Comparison of ENCODE assay signal across 17 cellular contexts in genomic region chr1:22723151-22723550, GRCh38. TPM values are rescaled to one million over a fixed set of nuclear protein-coding genes. Genes with fewer than 3 reads are reported as not detected.
DNase-seq lines count a peak whose midpoint lies in the region; ATAC-seq and TF ChIP-seq lines count a peak whose summit lies in the region.
"Had no signal": no experiment of that assay in that cellular context is flagged by ENCODE, and none has a peak within 500 bp of the region (broad histone marks: within the 10 kb centered on the region; RNA-seq: fewer than 3 reads in every experiment).

No MANE protein-coding gene starts in this region.

- H3K36me3 ChIP-seq in left ventricle myocardium inferior: no peaks in the 10 kb centered on the region
- H3K36me3 ChIP-seq in neuronal stem cell (replicated peaks in 1 of 2; ENCODE audit: control insufficient read depth in 2 of 2, insufficient read depth in 2 of 2, low read length in 2 of 2): no peaks in the 10 kb centered on the region

- DNase-seq in right cardiac atrium (peak in 1 of 3 donors; percentile 49), left ventricle myocardium inferior (no peak), glutamatergic neuron (no peak), neuronal stem cell (ENCODE audit: low spot score) (no peak), chondrocyte (ENCODE audit: low spot score) (no peak)
- DNase-seq in activated T-cell treated with anti-CD3 and anti-CD28 coated beads, Interleukin-2, amount 50 U/mL, for 1 hour: no peak
- DNase-seq: AML-193; Caco-2; CD4-positive, alpha-beta T cell; GOT3; H9 had no signal

- no peak overlapping the region for H3K4me3 Mint-ChIP-seq in glutamatergic neuron (ENCODE audit: unreplicated experiment)
- H3K4me3 Mint-ChIP-seq in chondrocyte (ENCODE audit: unreplicated experiment): no peak overlapping the region
- H3K4me3 Mint-ChIP-seq: CD4-positive, alpha-beta T cell; H9 had no signal

- peak overlapping the region; percentile 63 for H3K9ac ChIP-seq in neuronal stem cell (ENCODE audit: low read depth, low read length, poor library complexity)

- H3K18ac ChIP-seq in neuronal stem cell (ENCODE audit: low read length): peak overlapping the region; percentile 76

- TF ChIP-seq CTCF in left ventricle myocardium inferior (IDR thresholded peaks at IDR 0.05; ENCODE audit: borderline replicate concordance) (no peak), glutamatergic neuron (IDR thresholded peaks at IDR 0.05; ENCODE audit: partially characterized antibody, unreplicated experiment) (no peak), chondrocyte (IDR thresholded peaks at IDR 0.05) (no peak)

- H3K9me3 Mint-ChIP-seq in glutamatergic neuron (ENCODE audit: unreplicated experiment): peaks cover 9% of the 10 kb centered on the region
- no peaks in the 10 kb centered on the region for H3K9me3 Mint-ChIP-seq in chondrocyte (ENCODE audit: low read depth)
- H3K9me3 Mint-ChIP-seq: CD4-positive, alpha-beta T cell; H9 had no signal

- H3K14ac ChIP-seq in neuronal stem cell (ENCODE audit: low read length): peak overlapping the region; percentile 27

- H2AFZ ChIP-seq in neuronal stem cell (ENCODE audit: low read length): no peak overlapping the region

- WGBS in right cardiac atrium: 43% methylated on average over 19 of the region's 19 CpGs
- WGBS in neuronal stem cell (ENCODE audit: extremely low coverage in 2 of 2, insufficient read length in 2 of 2, insufficient replicate concordance in 1 of 2), 2 donors: no CpG with 5 or more reads among the region's 19 CpGs

- no peak overlapping the region for H3K4me3 ChIP-seq in right cardiac atrium (ENCODE audit: low read length)
- H3K4me3 ChIP-seq in left ventricle myocardium inferior: no peak overlapping the region
- no peak overlapping the region for H3K4me3 ChIP-seq in neuronal stem cell (ENCODE audit: low read length in 2 of 2)
- H3K4me3 ChIP-seq: A549 had no signal

- no peak overlapping the region for H4K8ac ChIP-seq in neuronal stem cell (ENCODE audit: low read depth, low read length)

- H3K9me3 ChIP-seq in right cardiac atrium (ENCODE audit: control insufficient read depth, low read length) (no peaks in the 10 kb centered on the region), left ventricle myocardium inferior (replicated peaks) (no peaks in the 10 kb centered on the region), neuronal stem cell (replicated peaks in 1 of 2; ENCODE audit: control insufficient read depth in 2 of 2, insufficient read depth in 1 of 2, low read depth in 1 of 2, low read length in 2 of 2) (no peaks in the 10 kb centered on the region)
- H3K9me3 ChIP-seq: A549, Caco-2 had no signal

- H3K36me3 Mint-ChIP-seq in glutamatergic neuron (ENCODE audit: unreplicated experiment) (no peaks in the 10 kb centered on the region), chondrocyte (ENCODE audit: low read depth) (peaks cover 3% of the 10 kb centered on the region)

- peak overlapping the region; percentile 40 for H3K23ac ChIP-seq in neuronal stem cell (ENCODE audit: low read depth, low read length, poor library complexity)

- peak overlapping the region; percentile 2 for H3K27ac Mint-ChIP-seq in glutamatergic neuron (ENCODE audit: unreplicated experiment)
- H3K27ac Mint-ChIP-seq in chondrocyte (ENCODE audit: unreplicated experiment): no peak overlapping the region
- H3K27ac Mint-ChIP-seq: CD4-positive, alpha-beta T cell had no signal

- no peak overlapping the region for H2BK120ac ChIP-seq in neuronal stem cell (ENCODE audit: low read depth, low read length)

- H3K4ac ChIP-seq in neuronal stem cell (ENCODE audit: low read length): no peak overlapping the region

- H3K79me1 ChIP-seq in neuronal stem cell (ENCODE audit: low read depth, low read length): peaks cover 9% of the 10 kb centered on the region

- intact Hi-C loops in right cardiac atrium (cut with DNase I): loop anchor here in 1 of 4 donors (10.0 kb wide), 1 partner anchor 62 kb away; no protein-coding TSS in a partner anchor
- intact Hi-C loops in left ventricle myocardium inferior (cut with micrococcal nuclease): no loop called here

- H3K27ac ChIP-seq in right cardiac atrium (ENCODE audit: low read length): no peak overlapping the region
- H3K27ac ChIP-seq in left ventricle myocardium inferior (replicated peaks): no peak overlapping the region
- H3K27ac ChIP-seq in neuronal stem cell (replicated peaks; ENCODE audit: low read length): no peak overlapping the region
- H3K27ac ChIP-seq: 22Rv1, A549, C4-2B had no signal

- H2AK5ac ChIP-seq in neuronal stem cell (ENCODE audit: low read depth, low read length): peak overlapping the region; percentile 31

- no peak overlapping the region for H2BK12ac ChIP-seq in neuronal stem cell (ENCODE audit: low read length)

- peak overlapping the region; percentile 42 for H2BK5ac ChIP-seq in neuronal stem cell (ENCODE audit: low read length)

- H3K4me1 ChIP-seq in right cardiac atrium (ENCODE audit: control insufficient read depth, insufficient read depth, low read length): no peaks in the 10 kb centered on the region
- no peaks in the 10 kb centered on the region for H3K4me1 ChIP-seq in left ventricle myocardium inferior
- H3K4me1 ChIP-seq in neuronal stem cell (ENCODE audit: control insufficient read depth in 2 of 2, insufficient read depth in 1 of 2, low read depth in 1 of 2, low read length in 2 of 2): peaks cover 0 to 13% of the 10 kb centered on the region in 2 donors
- H3K4me1 ChIP-seq: A549 had no signal

- no peak overlapping the region for H4K91ac ChIP-seq in neuronal stem cell (ENCODE audit: low read depth, low read length, poor library complexity)

- no peak overlapping the region for H3K4me2 ChIP-seq in neuronal stem cell (ENCODE audit: insufficient read depth, low read length, poor library complexity, severe bottlenecking)
- H3K4me2 ChIP-seq: A549 had no signal

- H3K4me1 Mint-ChIP-seq in glutamatergic neuron (ENCODE audit: low read depth, unreplicated experiment): peaks cover 28% of the 10 kb centered on the region
- H3K4me1 Mint-ChIP-seq in chondrocyte (ENCODE audit: low read depth): peaks cover 5% of the 10 kb centered on the region

- H3K27me3 ChIP-seq in right cardiac atrium (ENCODE audit: control insufficient read depth, insufficient read depth) (no peaks in the 10 kb centered on the region), left ventricle myocardium inferior (ENCODE audit: low read depth) (peaks cover 47% of the 10 kb centered on the region), neuronal stem cell (ENCODE audit: control insufficient read depth in 3 of 3, insufficient read depth in 3 of 3, low read depth in 1 of 3, low read length in 3 of 3) (no peaks in the 10 kb centered on the region)

- H3K27me3 Mint-ChIP-seq in glutamatergic neuron (ENCODE audit: unreplicated experiment): peaks cover 13% of the 10 kb centered on the region
- H3K27me3 Mint-ChIP-seq in chondrocyte (ENCODE audit: low read depth): no peaks in the 10 kb centered on the region

- no peak overlapping the region for H2BK15ac ChIP-seq in neuronal stem cell (ENCODE audit: low read length)

- ATAC-seq in right cardiac atrium: peak; percentile 44 to 51
- ATAC-seq in GM19324 (IDR thresholded peaks at IDR 0.05; ENCODE audit: low FRiP score, unreplicated experiment): no peak
- no peak for ATAC-seq in GM21515 (IDR thresholded peaks at IDR 0.05; ENCODE audit: unreplicated experiment)
- ATAC-seq: HepG2 had no signal

RNA-seq across cellular contexts. Expression of gene EPHB2, which starts 12.5 kb away (rescaled TPM):
- total RNA-seq in right cardiac atrium (1 to 10 TPM; 2.0 to 7.7 (median 3.9) TPM), left ventricle myocardium inferior (2.0 TPM), glutamatergic neuron (ENCODE audit: unreplicated experiment) (93.0 TPM), chondrocyte (44.6 to 57.5 TPM (median 48.0 TPM) in 3 replicates)
- 1.2 TPM for polyA plus RNA-seq in right cardiac atrium
- 25.3 TPM for polyA plus RNA-seq in neuronal stem cell (2013, experiment 1 of 2)
- polyA plus RNA-seq in neuronal stem cell (2013, experiment 2 of 2): 26.4 TPM

Comparison
In these comparisons a context has a peak if more than half of its experiments do, and no peak if none do; other contexts are left out.
1. ATAC-seq: peak in right cardiac atrium (2 of 2); none in GM19324 (single experiment) and GM21515 (single experiment).